In genomic region chr10:58780481-58780880, GRCh38 we compare ENCODE assay signal across 24 cellular contexts.
"Had no signal": no experiment of that assay in that cellular context is flagged by ENCODE, and none has a peak within 500 bp of the region (broad histone marks: within the 10 kb centered on the region; RNA-seq: fewer than 3 reads in every experiment).

No MANE protein-coding gene starts in this region.

- H3K9me3 ChIP-seq: adrenal gland, body of pancreas, esophagus squamous epithelium, heart right ventricle, neutrophil, tibial artery had no signal

- H3K36me3 ChIP-seq: adrenal gland, esophagus squamous epithelium, heart right ventricle, neutrophil, tibial artery had no signal

- DNase-seq: activated CD4-positive, alpha-beta T cell treated with anti-CD3 and anti-CD28 coated beads for 48 hours; activated CD8-positive, alpha-beta T cell treated with anti-CD3 and anti-CD28 coated beads for 36 hours; activated effector memory CD4-positive, alpha-beta T cell treated with Interleukin-2 at 50 U/mL for 16 hours; activated naive CD4-positive, alpha-beta T cell treated with anti-CD3 and anti-CD28 coated beads, Interleukin-2, amount 50 U/mL, for 16 hours; activated T-cell treated with anti-CD3 and anti-CD28 coated beads, Interleukin-2, amount 50 U/mL, for 4 hours; adrenal gland; body of pancreas; central memory CD4-positive, alpha-beta T cell; esophagus squamous epithelium; foreskin melanocyte; heart right ventricle; naive thymus-derived CD4-positive, alpha-beta T cell; posterior cingulate gyrus; retina; stimulated activated CD4-positive, alpha-beta T cell treated with anti-CD3 and anti-CD28 coated beads, Interleukin-4, amount 100 ng/mL, for 24 hours; stimulated activated naive CD4-positive, alpha-beta T cell; T-helper 2 cell; tibial artery had no signal

- H3K27me3 ChIP-seq: adrenal gland, body of pancreas, esophagus squamous epithelium, neutrophil, tibial artery had no signal

- FAIRE-seq: endothelial cell of umbilical vein, islet of Langerhans, TTC549 had no signal

- ATAC-seq: activated CD8-positive, alpha-beta T cell treated with anti-CD3 and anti-CD28 coated beads for 36 hours; activated T-cell treated with anti-CD3 and anti-CD28 coated beads, Interleukin-2, amount 50 U/mL, for 4 hours; body of pancreas; heart right ventricle; naive thymus-derived CD4-positive, alpha-beta T cell; WTC11 had no signal

- H3K27ac ChIP-seq: adrenal gland, body of pancreas, coronary artery, esophagus squamous epithelium, neutrophil, tibial artery had no signal

- H3K4me3 ChIP-seq: adrenal gland, body of pancreas, coronary artery, esophagus squamous epithelium, heart right ventricle, tibial artery had no signal
